In the genomic region with DNA sequence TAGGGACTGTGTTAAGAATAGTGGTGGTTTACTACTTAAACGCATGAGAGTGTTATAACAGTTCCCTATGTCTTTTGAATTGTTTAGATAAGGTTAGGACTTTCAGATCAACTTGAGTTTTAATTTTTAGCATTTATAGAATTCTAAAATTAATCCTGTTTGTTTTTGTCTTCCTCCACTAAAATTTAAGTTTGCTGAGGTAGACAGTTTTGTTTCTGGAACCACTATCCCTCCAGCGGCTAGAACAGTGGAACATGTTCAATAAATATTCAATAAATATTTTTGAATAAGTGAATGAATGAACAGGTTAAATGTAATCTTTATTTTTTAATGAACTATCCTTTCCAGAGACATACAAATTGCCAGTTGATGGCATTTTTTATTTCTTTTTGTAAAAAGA, we compare ENCODE assay signal across 18 cellular contexts. TPM values are rescaled to one million over a fixed set of nuclear protein-coding genes. Genes with fewer than 3 reads are reported as not detected.
A peak's percentile ranks its signal among the peaks of the same experiment; 100 is the strongest.
DNase-seq lines count a peak whose midpoint lies in the region; ATAC-seq and TF ChIP-seq lines count a peak whose summit lies in the region.
"Had no signal": no experiment of that assay in that cellular context is flagged by ENCODE, and none has a peak within 500 bp of the region (broad histone marks: within the 10 kb centered on the region; RNA-seq: fewer than 3 reads in every experiment).

No MANE protein-coding gene starts in this region.

- no peak overlapping the region for H2AFZ ChIP-seq in OCI-LY7 (ENCODE audit: low read length)
- H2AFZ ChIP-seq: GM23248 had no signal

- CTCF ChIA-PET in OCI-LY7 (lab: Charles Lee; ENCODE audit: unreplicated experiment) = interaction anchor here (0.6 to 1.5 kb wide), 2 partner anchors 18 to 58 kb away, joined by 3 read pairs; a partner anchor contains a TSS

- DNase-seq in left ventricle myocardium inferior = no peak
- DNase-seq in right atrium auricular region (ENCODE audit: low spot score) = no peak
- no peak for DNase-seq in OCI-LY7 (ENCODE audit: low spot score)
- no peak for DNase-seq in dorsolateral prefrontal cortex
- DNase-seq in substantia nigra (lab: John Stamatoyannopoulos, UW) = no peak
- DNase-seq in dermis blood vessel endothelial cell = no peak
- DNase-seq: AML-193; Calu3; CD8-positive, alpha-beta T cell; DMS79 treated with DMSO at 0.1 percent for 48 hours; EL; GM23248; HCEC 1CT had no signal

- ATAC-seq in HG03457 (IDR thresholded peaks at IDR 0.05; ENCODE audit: unreplicated experiment) = no peak
- no peak for ATAC-seq in GM18498 (IDR thresholded peaks at IDR 0.05; ENCODE audit: unreplicated experiment)
- ATAC-seq: A549; CD8-positive, alpha-beta T cell; GM12878 had no signal

- H3K4me3 ChIP-seq in left ventricle myocardium inferior (no peak overlapping the region), right atrium auricular region (no peak overlapping the region), OCI-LY7 (ENCODE audit: low read depth, low read length, poor library complexity, severe bottlenecking) (peak overlapping the region; percentile 77), dorsolateral prefrontal cortex (peak overlapping the region in 1 of 59 donors; percentile 5)
- H3K4me3 ChIP-seq: A549, GM12878, GM23248 had no signal

- no peaks in the 10 kb centered on the region for H3K9me3 ChIP-seq in left ventricle myocardium inferior (replicated peaks)
- H3K9me3 ChIP-seq in right atrium auricular region = no peaks in the 10 kb centered on the region
- no peaks in the 10 kb centered on the region for H3K9me3 ChIP-seq in OCI-LY7 (ENCODE audit: low read length)
- H3K9me3 ChIP-seq: A549 had no signal

- intact Hi-C loops in left ventricle myocardium inferior (cut with micrococcal nuclease) = no loop called here
- intact Hi-C loops in OCI-LY7 (cut with micrococcal nuclease; ENCODE audit: unreplicated experiment) = loop anchor here (5.0 kb wide), 1 partner anchor 117 kb away; a partner anchor contains a TSS
- intact Hi-C loops in dorsolateral prefrontal cortex (cut with DNase I) = no loop called here

- peak overlapping the region; percentile 71 for H3K27ac ChIP-seq in left ventricle myocardium inferior (replicated peaks)
- H3K27ac ChIP-seq in right atrium auricular region = no peak overlapping the region
- H3K27ac ChIP-seq in OCI-LY7 (ENCODE audit: low read depth, low read length, poor library complexity, severe bottlenecking) = peak overlapping the region; percentile 96
- peak overlapping the region in 55 of 59 donors; percentile 4 to 99 (median 96) for H3K27ac ChIP-seq in dorsolateral prefrontal cortex
- H3K27ac ChIP-seq in substantia nigra (ENCODE audit: low read depth, low read length, poor library complexity, severe bottlenecking) = peak overlapping the region; percentile 36
- H3K27ac ChIP-seq: 22Rv1, A549, GM23248 had no signal

- BruUV-seq in OCI-LY7 (replicated peaks; lab: Mats Ljungman, UMichigan) = no TSS peak

- peaks cover 98% of the 10 kb centered on the region for H3K79me2 ChIP-seq in OCI-LY7 (ENCODE audit: insufficient read depth, low read depth, low read length)

- H4K20me1 ChIP-seq in OCI-LY7 (ENCODE audit: insufficient read depth, low read length) = no peaks in the 10 kb centered on the region

- H3K4me2 ChIP-seq in OCI-LY7 (ENCODE audit: low read length) = peak overlapping the region; percentile 82
- H3K4me2 ChIP-seq: A549 had no signal

- no peaks in the 10 kb centered on the region for H3K9me2 ChIP-seq in OCI-LY7 (ENCODE audit: insufficient read depth, low read length)

- no peaks in the 10 kb centered on the region for H3K36me3 ChIP-seq in left ventricle myocardium inferior
- H3K36me3 ChIP-seq in right atrium auricular region = no peaks in the 10 kb centered on the region
- H3K36me3 ChIP-seq in OCI-LY7 (ENCODE audit: insufficient read depth, low read length) = peaks cover 39% of the 10 kb centered on the region

- POLR2A ChIA-PET in OCI-LY7 (lab: Charles Lee) = interaction anchor here (1.1 to 11.5 kb wide), 10 partner anchors 7 to 84 kb away, joined by 3 to 364 read pairs (median 10); a partner anchor contains a TSS

- H3K27me3 ChIP-seq in left ventricle myocardium inferior (ENCODE audit: low read depth) = no peaks in the 10 kb centered on the region
- no peaks in the 10 kb centered on the region for H3K27me3 ChIP-seq in right atrium auricular region
- no peaks in the 10 kb centered on the region for H3K27me3 ChIP-seq in dorsolateral prefrontal cortex

- TF ChIP-seq CTCF in left ventricle myocardium inferior (IDR thresholded peaks at IDR 0.05; ENCODE audit: borderline replicate concordance) = no peak
- TF ChIP-seq CTCF in right atrium auricular region (IDR thresholded peaks at IDR 0.05) = no peak
- no peak for TF ChIP-seq CTCF in OCI-LY7 (conservative IDR thresholded peaks at IDR 0.05; ENCODE audit: low read length)
- TF ChIP-seq CTCF in dorsolateral prefrontal cortex (IDR thresholded peaks at IDR 0.05 in 54 of 56, conservative IDR thresholded peaks at IDR 0.05 in 2 of 56; ENCODE audit: low read depth in 1 of 56, partially characterized antibody in 56 of 56) = no peak

- peaks cover 100% of the 10 kb centered on the region for H3K4me1 ChIP-seq in left ventricle myocardium inferior
- peaks cover 0 to 81% of the 10 kb centered on the region in 2 donors for H3K4me1 ChIP-seq in right atrium auricular region
- peaks cover 79% of the 10 kb centered on the region for H3K4me1 ChIP-seq in OCI-LY7 (ENCODE audit: insufficient read depth, low read length, poor library complexity, severe bottlenecking)

RNA-seq across cellular contexts. Expression of a gene that starts 58.4 kb away (rescaled TPM):
- total RNA-seq in left ventricle myocardium inferior (87.1 TPM), right atrium auricular region (10 to 100 TPM; 65.4 to 81.7 TPM), OCI-LY7 (2022) (99.3 and 106 TPM in 2 replicates), dorsolateral prefrontal cortex (100 to 1,000 TPM in 85 of 120 experiments, 10 to 100 TPM in 35; 58.5 to 257 (median 116) TPM), dermis blood vessel endothelial cell (25.8 and 34.5 TPM in 2 replicates)
- total RNA-seq in OCI-LY7 (2014; rRNA removed; shearing (Covaris generic)) = 42.6 and 43.5 TPM in 2 replicates

Comparison
In these comparisons a context has a peak if more than half of its experiments do, and no peak if none do; other contexts are left out.
1. H3K27ac ChIP-seq: peak in left ventricle myocardium inferior (single experiment), OCI-LY7 (single experiment), dorsolateral prefrontal cortex (55 of 59) and substantia nigra (single experiment); none in right atrium auricular region (0 of 2).